Comparison of ENCODE assay signal across 14 cellular contexts in the genomic region with DNA sequence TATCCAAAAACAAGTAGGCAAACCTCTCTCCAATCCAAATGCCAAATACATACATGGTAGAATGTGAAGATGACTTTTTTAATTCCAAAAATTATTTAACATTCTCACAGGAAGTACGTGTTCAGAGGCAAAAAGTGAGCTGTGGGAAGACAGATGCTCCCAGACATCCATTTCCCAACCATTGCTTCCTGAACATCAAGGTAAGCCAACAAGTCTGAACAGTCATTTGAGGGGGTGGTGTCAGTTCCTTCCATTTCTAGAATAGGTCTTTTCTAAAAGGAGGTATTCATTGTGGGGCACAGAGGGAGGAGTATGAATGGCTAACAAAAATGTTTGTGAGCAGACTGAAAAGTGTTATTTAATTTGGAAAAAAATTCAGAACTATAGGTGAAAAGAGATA. TPM values are rescaled to one million over a fixed set of nuclear protein-coding genes. Genes with fewer than 3 reads are reported as not detected.
A peak's percentile ranks its signal among the peaks of the same experiment; 100 is the strongest.
DNase-seq lines count a peak whose midpoint lies in the region; ATAC-seq lines count a peak whose summit lies in the region.
"Had no signal": no experiment of that assay in that cellular context is flagged by ENCODE, and none has a peak within 500 bp of the region (broad histone marks: within the 10 kb centered on the region; RNA-seq: fewer than 3 reads in every experiment).

No MANE protein-coding gene starts in this region.

- no peaks in the 10 kb centered on the region for H3K9me3 Mint-ChIP-seq in activated naive CD4-positive, alpha-beta T cell treated with anti-CD3 and anti-CD28 coated beads, Interleukin-2, amount 50 U/mL, for 24 hours
- H3K9me3 Mint-ChIP-seq in activated T-helper 1 cell treated with anti-CD3 and anti-CD28 coated beads, Interleukin-12 subunit alpha, Interleukin-12 subunit beta, Interleukin-2, Interleukin-4 antibody, amounts not matched to agents 30 ng/mL and 10 ng/mL and 1 ng/mL, durations not matched to agents 14 hours and 24 hours and 36 hours: no peaks in the 10 kb centered on the region
- H3K9me3 Mint-ChIP-seq in dendritic cell treated with granulocyte-macrophage colony-stimulating factor and Interleukin-4, amounts not matched to agents 40 ng/mL and 50 ng/mL, for 4 days: no peaks in the 10 kb centered on the region
- H3K9me3 Mint-ChIP-seq: CD4-positive, alpha-beta T cell had no signal

- no peak for DNase-seq in activated naive CD4-positive, alpha-beta T cell treated with Interleukin-2 at 50 U/mL for 16 hours
- no peak for DNase-seq in activated T-helper 1 cell treated with anti-CD3 and anti-CD28 coated beads, Interleukin-12 subunit alpha, Interleukin-12 subunit beta, Interleukin-2, Interleukin-4 antibody, amounts not matched to agents 30 ng/mL and 10 ng/mL and 1 ng/mL, durations not matched to agents 14 hours and 24 hours and 36 hours (ENCODE audit: low spot score)
- no peak for DNase-seq in NOMO-1 treated with DMSO at 0.1 percent for 48 hours (lab: John Stamatoyannopoulos, UW; ENCODE audit: unreplicated experiment)
- DNase-seq: 8988T; AML-193; C1 segment of cervical spinal cord; CD4-positive, alpha-beta T cell; DMS79; GM23248 had no signal

- peaks cover 8% of the 10 kb centered on the region for H3K36me3 Mint-ChIP-seq in activated naive CD4-positive, alpha-beta T cell treated with anti-CD3 and anti-CD28 coated beads, Interleukin-2, amount 50 U/mL, for 24 hours
- H3K36me3 Mint-ChIP-seq in activated T-helper 1 cell treated with anti-CD3 and anti-CD28 coated beads, Interleukin-12 subunit alpha, Interleukin-12 subunit beta, Interleukin-2, Interleukin-4 antibody, amounts not matched to agents 30 ng/mL and 10 ng/mL and 1 ng/mL, durations not matched to agents 14 hours and 24 hours and 36 hours (ENCODE audit: low read depth): peaks cover 30% of the 10 kb centered on the region
- peaks cover 9% of the 10 kb centered on the region for H3K36me3 Mint-ChIP-seq in dendritic cell treated with granulocyte-macrophage colony-stimulating factor and Interleukin-4, amounts not matched to agents 40 ng/mL and 50 ng/mL, for 4 days (ENCODE audit: low read depth)

- intact Hi-C loops in activated T-helper 1 cell treated with anti-CD3 and anti-CD28 coated beads, Interleukin-12 subunit alpha, Interleukin-12 subunit beta, Interleukin-2, Interleukin-4 antibody, amounts not matched to agents 30 ng/mL and 10 ng/mL and 1 ng/mL, durations not matched to agents 14 hours and 24 hours and 36 hours (cut with micrococcal nuclease): no loop called here
- intact Hi-C loops in dendritic cell treated with granulocyte-macrophage colony-stimulating factor and Interleukin-4, amounts not matched to agents 40 ng/mL and 50 ng/mL, for 4 days (cut with micrococcal nuclease): loop anchor here (5.0 kb wide), 1 partner anchor 51 kb away; a partner anchor contains a TSS

- ATAC-seq in GM18867 (IDR thresholded peaks at IDR 0.05; ENCODE audit: unreplicated experiment) (no peak), HG02610 (IDR thresholded peaks at IDR 0.05; ENCODE audit: unreplicated experiment) (no peak)
- ATAC-seq: K562 had no signal

- H3K27me3 Mint-ChIP-seq in activated naive CD4-positive, alpha-beta T cell treated with anti-CD3 and anti-CD28 coated beads, Interleukin-2, amount 50 U/mL, for 24 hours: no peaks in the 10 kb centered on the region
- H3K27me3 Mint-ChIP-seq in activated T-helper 1 cell treated with anti-CD3 and anti-CD28 coated beads, Interleukin-12 subunit alpha, Interleukin-12 subunit beta, Interleukin-2, Interleukin-4 antibody, amounts not matched to agents 30 ng/mL and 10 ng/mL and 1 ng/mL, durations not matched to agents 14 hours and 24 hours and 36 hours (ENCODE audit: insufficient read depth): no peaks in the 10 kb centered on the region
- no peaks in the 10 kb centered on the region for H3K27me3 Mint-ChIP-seq in dendritic cell treated with granulocyte-macrophage colony-stimulating factor and Interleukin-4, amounts not matched to agents 40 ng/mL and 50 ng/mL, for 4 days
- H3K27me3 Mint-ChIP-seq: CD4-positive, alpha-beta T cell had no signal

- H3K4me3 Mint-ChIP-seq in activated naive CD4-positive, alpha-beta T cell treated with anti-CD3 and anti-CD28 coated beads, Interleukin-2, amount 50 U/mL, for 24 hours: peak overlapping the region; percentile 30
- H3K4me3 Mint-ChIP-seq in activated T-helper 1 cell treated with anti-CD3 and anti-CD28 coated beads, Interleukin-12 subunit alpha, Interleukin-12 subunit beta, Interleukin-2, Interleukin-4 antibody, amounts not matched to agents 30 ng/mL and 10 ng/mL and 1 ng/mL, durations not matched to agents 14 hours and 24 hours and 36 hours: no peak overlapping the region
- no peak overlapping the region for H3K4me3 Mint-ChIP-seq in dendritic cell treated with granulocyte-macrophage colony-stimulating factor and Interleukin-4, amounts not matched to agents 40 ng/mL and 50 ng/mL, for 4 days
- H3K4me3 Mint-ChIP-seq: CD4-positive, alpha-beta T cell had no signal

- H3K4me1 Mint-ChIP-seq in activated naive CD4-positive, alpha-beta T cell treated with anti-CD3 and anti-CD28 coated beads, Interleukin-2, amount 50 U/mL, for 24 hours: peaks cover 59% of the 10 kb centered on the region
- H3K4me1 Mint-ChIP-seq in activated T-helper 1 cell treated with anti-CD3 and anti-CD28 coated beads, Interleukin-12 subunit alpha, Interleukin-12 subunit beta, Interleukin-2, Interleukin-4 antibody, amounts not matched to agents 30 ng/mL and 10 ng/mL and 1 ng/mL, durations not matched to agents 14 hours and 24 hours and 36 hours (ENCODE audit: low read depth): peaks cover 76% of the 10 kb centered on the region
- H3K4me1 Mint-ChIP-seq in dendritic cell treated with granulocyte-macrophage colony-stimulating factor and Interleukin-4, amounts not matched to agents 40 ng/mL and 50 ng/mL, for 4 days (ENCODE audit: low read depth): peaks cover 34% of the 10 kb centered on the region

- H3K27ac Mint-ChIP-seq in activated naive CD4-positive, alpha-beta T cell treated with anti-CD3 and anti-CD28 coated beads, Interleukin-2, amount 50 U/mL, for 24 hours: no peak overlapping the region
- H3K27ac Mint-ChIP-seq in activated T-helper 1 cell treated with anti-CD3 and anti-CD28 coated beads, Interleukin-12 subunit alpha, Interleukin-12 subunit beta, Interleukin-2, Interleukin-4 antibody, amounts not matched to agents 30 ng/mL and 10 ng/mL and 1 ng/mL, durations not matched to agents 14 hours and 24 hours and 36 hours: peak overlapping the region; percentile 15
- H3K27ac Mint-ChIP-seq in dendritic cell treated with granulocyte-macrophage colony-stimulating factor and Interleukin-4, amounts not matched to agents 40 ng/mL and 50 ng/mL, for 4 days: peak overlapping the region; percentile 47
- H3K27ac Mint-ChIP-seq: CD4-positive, alpha-beta T cell had no signal

RNA-seq across cellular contexts. Expression of a gene that starts 49.1 kb away (rescaled TPM):
- 90.6 and 101 TPM in 2 replicates for total RNA-seq in activated T-helper 1 cell treated with anti-CD3 and anti-CD28 coated beads, Interleukin-12 subunit alpha, Interleukin-12 subunit beta, Interleukin-2, Interleukin-4 antibody, amounts not matched to agents 30 ng/mL and 10 ng/mL and 1 ng/mL, durations not matched to agents 14 hours and 24 hours and 36 hours
